In genomic region chr17:78316115-78316866, GRCh38 we compare ENCODE assay signal across 8 cellular contexts. TPM values are rescaled to one million over a fixed set of nuclear protein-coding genes. Genes with fewer than 3 reads are reported as not detected.
DNase-seq lines count a peak whose midpoint lies in the region; ATAC-seq, FAIRE-seq and TF ChIP-seq lines count a peak whose summit lies in the region.

No MANE protein-coding gene starts in this region.

- H3K9me3 Mint-ChIP-seq in activated T-helper 2 cell treated with anti-CD3 and anti-CD28 coated beads, Interferon-gamma antibody, Interleukin-2, Interleukin-4, amounts not matched to agents 10 μg/mL and 5 μg/mL and 100 μg/mL, durations not matched to agents 14 hours and 24 hours and 36 hours = no peaks in the 10 kb centered on the region
- no peaks in the 10 kb centered on the region for H3K9me3 Mint-ChIP-seq in stimulated activated memory B cell treated with anti-CD40 and anti-IgM and Interleukin-4, amounts not matched to agents 10 μg/mL and 1 μg/mL and 100 μg/mL, for 72 hours

- peak overlapping the region; percentile 27 for H2AFZ ChIP-seq in keratinocyte (ENCODE audit: control insufficient read depth, low read length)

- H3K4me3 ChIP-seq in H7 (ENCODE audit: insufficient read depth, low read depth, low read length) (peak overlapping the region; percentile 12; the same call in 1 of the 2 replicates), keratinocyte (ENCODE audit: control insufficient read depth in 2 of 3, extremely low read depth in 1 of 3, insufficient read depth in 2 of 3, low read depth in 1 of 3, low read length in 3 of 3) (peak overlapping the region in 1 of 3 experiments; percentile 1)

- H3K9me1 ChIP-seq in keratinocyte (ENCODE audit: control insufficient read depth, extremely low read depth, insufficient read depth, low read length) = no peaks in the 10 kb centered on the region

- H3K27ac ChIP-seq in keratinocyte (ENCODE audit: control insufficient read depth, insufficient read depth, low read length) = peak overlapping the region; percentile 80

- no peaks in the 10 kb centered on the region for H3K79me2 ChIP-seq in keratinocyte (ENCODE audit: control insufficient read depth, insufficient read depth, low read length)

- no peak overlapping the region for H3K4me3 Mint-ChIP-seq in activated T-helper 2 cell treated with anti-CD3 and anti-CD28 coated beads, Interferon-gamma antibody, Interleukin-2, Interleukin-4, amounts not matched to agents 10 μg/mL and 5 μg/mL and 100 μg/mL, durations not matched to agents 14 hours and 24 hours and 36 hours (ENCODE audit: low read depth)
- H3K4me3 Mint-ChIP-seq in stimulated activated memory B cell treated with anti-CD40 and anti-IgM and Interleukin-4, amounts not matched to agents 10 μg/mL and 1 μg/mL and 100 μg/mL, for 72 hours = peak overlapping the region; percentile 56

- H3K27me3 Mint-ChIP-seq in activated T-helper 2 cell treated with anti-CD3 and anti-CD28 coated beads, Interferon-gamma antibody, Interleukin-2, Interleukin-4, amounts not matched to agents 10 μg/mL and 5 μg/mL and 100 μg/mL, durations not matched to agents 14 hours and 24 hours and 36 hours (ENCODE audit: low read depth) = peaks cover 19% of the 10 kb centered on the region
- no peaks in the 10 kb centered on the region for H3K27me3 Mint-ChIP-seq in stimulated activated memory B cell treated with anti-CD40 and anti-IgM and Interleukin-4, amounts not matched to agents 10 μg/mL and 1 μg/mL and 100 μg/mL, for 72 hours

- peak; percentile 80 for DNase-seq in H7
- no peak for DNase-seq in activated T-helper 2 cell treated with anti-CD3 and anti-CD28 coated beads, Interferon-gamma antibody, Interleukin-2, Interleukin-4, amounts not matched to agents 10 μg/mL and 5 μg/mL and 100 μg/mL, durations not matched to agents 14 hours and 24 hours and 36 hours (ENCODE audit: low spot score)
- DNase-seq in keratinocyte (ENCODE audit: low read depth, low spot score) = no peak
- no peak for DNase-seq in HuH-7 (ENCODE audit: low spot score)
- no peak for DNase-seq in amniotic stem cell (lab: John Stamatoyannopoulos, UW)
- DNase-seq in DMS 273 (lab: John Stamatoyannopoulos, UW; ENCODE audit: unreplicated experiment) = no peak

- no peaks in the 10 kb centered on the region for H3K9me3 ChIP-seq in keratinocyte (ENCODE audit: control insufficient read depth, low read depth, low read length)

- dilution Hi-C loops in keratinocyte (cut with MboI; ENCODE audit: extremely low pct_ligation_motif_present, low sequenced_read_pairs) = no loop called here

- intact Hi-C loops in activated T-helper 2 cell treated with anti-CD3 and anti-CD28 coated beads, Interferon-gamma antibody, Interleukin-2, Interleukin-4, amounts not matched to agents 10 μg/mL and 5 μg/mL and 100 μg/mL, durations not matched to agents 14 hours and 24 hours and 36 hours (cut with micrococcal nuclease) = loop anchor here (2.0 kb wide), 1 partner anchor 17 kb away; no protein-coding TSS in a partner anchor

- H3K4me1 ChIP-seq in keratinocyte (ENCODE audit: control insufficient read depth, extremely low read depth, insufficient read depth, low read length) = peaks cover 41% of the 10 kb centered on the region

- H3K4me1 Mint-ChIP-seq in activated T-helper 2 cell treated with anti-CD3 and anti-CD28 coated beads, Interferon-gamma antibody, Interleukin-2, Interleukin-4, amounts not matched to agents 10 μg/mL and 5 μg/mL and 100 μg/mL, durations not matched to agents 14 hours and 24 hours and 36 hours (ENCODE audit: low read depth) = peaks cover 36% of the 10 kb centered on the region
- H3K4me1 Mint-ChIP-seq in stimulated activated memory B cell treated with anti-CD40 and anti-IgM and Interleukin-4, amounts not matched to agents 10 μg/mL and 1 μg/mL and 100 μg/mL, for 72 hours = peaks cover 62% of the 10 kb centered on the region

- H3K36me3 Mint-ChIP-seq in activated T-helper 2 cell treated with anti-CD3 and anti-CD28 coated beads, Interferon-gamma antibody, Interleukin-2, Interleukin-4, amounts not matched to agents 10 μg/mL and 5 μg/mL and 100 μg/mL, durations not matched to agents 14 hours and 24 hours and 36 hours (ENCODE audit: low read depth) = no peaks in the 10 kb centered on the region
- no peaks in the 10 kb centered on the region for H3K36me3 Mint-ChIP-seq in stimulated activated memory B cell treated with anti-CD40 and anti-IgM and Interleukin-4, amounts not matched to agents 10 μg/mL and 1 μg/mL and 100 μg/mL, for 72 hours

- peak overlapping the region; percentile 65 for H3K9ac ChIP-seq in keratinocyte (ENCODE audit: control insufficient read depth, extremely low read depth, insufficient read depth, low read length)

- ATAC-seq in stimulated activated memory B cell treated with anti-CD40 and anti-IgM and Interleukin-4, amounts not matched to agents 10 μg/mL and 1 μg/mL and 100 μg/mL, for 72 hours = no peak
- no peak for ATAC-seq in HG03457 (IDR thresholded peaks at IDR 0.05; ENCODE audit: unreplicated experiment)

- TF ChIP-seq CTCF in keratinocyte (optimal IDR thresholded peaks at IDR 0.05 in 1 of 3, IDR thresholded peaks at IDR 0.05 in 1 of 3, conservative IDR thresholded peaks at IDR 0.05 in 1 of 3; ENCODE audit: extremely low read depth in 1 of 3, insufficient read depth in 2 of 3, low read length in 3 of 3) = no peak

- peak overlapping the region; percentile 62 for H3K27ac Mint-ChIP-seq in activated T-helper 2 cell treated with anti-CD3 and anti-CD28 coated beads, Interferon-gamma antibody, Interleukin-2, Interleukin-4, amounts not matched to agents 10 μg/mL and 5 μg/mL and 100 μg/mL, durations not matched to agents 14 hours and 24 hours and 36 hours
- H3K27ac Mint-ChIP-seq in stimulated activated memory B cell treated with anti-CD40 and anti-IgM and Interleukin-4, amounts not matched to agents 10 μg/mL and 1 μg/mL and 100 μg/mL, for 72 hours = peak overlapping the region; percentile 89

- H3K36me3 ChIP-seq in H7 (replicated peaks; ENCODE audit: control insufficient read depth, insufficient read depth, low read length) (no peaks in the 10 kb centered on the region), keratinocyte (ENCODE audit: control insufficient read depth in 2 of 2, extremely low read depth in 1 of 2, insufficient read depth in 2 of 2, low read length in 2 of 2) (no peaks in the 10 kb centered on the region)

- H3K4me2 ChIP-seq in keratinocyte (ENCODE audit: control insufficient read depth, extremely low read depth, insufficient read depth, low read depth, low read length) = peak overlapping the region; percentile 58

- no peak for FAIRE-seq in keratinocyte (lab: Jason Lieb, UNC)

- no peaks in the 10 kb centered on the region for H3K27me3 ChIP-seq in H7 (ENCODE audit: control insufficient read depth, insufficient read depth, low read length)
- no peaks in the 10 kb centered on the region for H3K27me3 ChIP-seq in keratinocyte (ENCODE audit: control insufficient read depth, extremely low read depth, insufficient read depth, low read length)

- H4K20me1 ChIP-seq in keratinocyte (ENCODE audit: control insufficient read depth, extremely low read depth, insufficient read depth, low read length) = no peaks in the 10 kb centered on the region

RNA-seq across cellular contexts. Expression of gene SOCS3, which starts 43.6 kb away (rescaled TPM):
- total RNA-seq in H7 (2014; rRNA removed; shearing (Covaris generic)) = 13.3 and 26.9 TPM in 2 replicates
- 93.5 and 99.8 TPM in 2 replicates for total RNA-seq in activated T-helper 2 cell treated with anti-CD3 and anti-CD28 coated beads, Interferon-gamma antibody, Interleukin-2, Interleukin-4, amounts not matched to agents 10 μg/mL and 5 μg/mL and 100 μg/mL, durations not matched to agents 14 hours and 24 hours and 36 hours
- 2.7 to 16.5 TPM (median 9.4 TPM) in 3 replicates for polyA plus RNA-seq in keratinocyte
- 0.62 TPM for polyA plus RNA-seq in keratinocyte (2011; ENCODE audit: low read depth)
- 5.3 and 9.8 TPM in 2 replicates for polyA plus RNA-seq in keratinocyte (2011; cell fraction: cytosol; rRNA removed)
- polyA plus RNA-seq in keratinocyte (2011; cell fraction: nucleus; rRNA removed) = 42.9 and 46.8 TPM in 2 replicates
- 1.8 and 2.4 TPM in 2 replicates for polyA plus RNA-seq in keratinocyte (2012; ENCODE audit: low replicate concordance)
- polyA minus RNA-seq in keratinocyte = 2.3 to 8.1 TPM (median 4.7 TPM) in 3 replicates
- 13.0 TPM for polyA minus RNA-seq in keratinocyte (2011; cell fraction: cytosol; rRNA and poly(A)+ RNA removed)
- 28.2 and 31.1 TPM in 2 replicates for polyA minus RNA-seq in keratinocyte (2011; cell fraction: nucleus; rRNA and poly(A)+ RNA removed)
